In genomic region chr3:159221335-159221734, GRCh38 we compare ENCODE assay signal across 35 cellular contexts.
"Had no signal": no experiment of that assay in that cellular context is flagged by ENCODE, and none has a peak within 500 bp of the region (broad histone marks: within the 10 kb centered on the region; RNA-seq: fewer than 3 reads in every experiment).

No MANE protein-coding gene starts in this region.

- H3K4me2 ChIP-seq: KMS-11 had no signal

- DNase-seq: Karpas-422, Kasumi-1, KG1, MM.1S, MV-4-11, NCI-H1048, NCI-H1092, NCI-H1092 treated with DMSO at 0.1 percent for 48 hours, NCI-H1105, NCI-H1105 treated with DMSO at 0.1 percent for 48 hours, NCI-H1417 treated with DMSO at 0.1 percent for 48 hours, NCI-H1436, NCI-H1436 treated with DMSO at 0.1 percent for 48 hours, NCI-H146, NCI-H1694, NCI-H1694 treated with DMSO at 0.1 percent for 48 hours, NCI-H187, NCI-H187 treated with DMSO at 0.1 percent for 48 hours, NCI-H1930, NCI-H2029, NCI-H2029 treated with DMSO at 0.1 percent for 48 hours, NCI-H2081, NCI-H2081 treated with DMSO at 0.1 percent for 48 hours, NCI-H2107, NCI-H2171, NCI-H2171 treated with DMSO at 0.1 percent for 48 hours, NCI-H226, NCI-H345, NCI-H446, NCI-H446 treated with DMSO at 0.1 percent for 48 hours, NCI-H510A, NCI-H510A treated with DMSO at 0.1 percent for 48 hours, NCI-H524, NCI-H524 treated with DMSO at 0.1 percent for 48 hours had no signal

- H3K27ac ChIP-seq: KMS-11 had no signal

- H3K9ac ChIP-seq: KMS-11 had no signal
